ENCODE assay signal across 8 cellular contexts in genomic region chr5:67182406-67182805, GRCh38. TPM values are rescaled to one million over a fixed set of nuclear protein-coding genes. Genes with fewer than 3 reads are reported as not detected.
DNase-seq lines count a peak whose midpoint lies in the region; ATAC-seq lines count a peak whose summit lies in the region.

No MANE protein-coding gene starts in this region.

- peaks cover 2% of the 10 kb centered on the region for H3K36me3 Mint-ChIP-seq in activated CD4-positive, alpha-beta memory T cell treated with anti-CD3 and anti-CD28 coated beads for 36 hours

- ATAC-seq in GM21360 (IDR thresholded peaks at IDR 0.05; ENCODE audit: unreplicated experiment), result no peak

- DNase-seq in ELR (ENCODE audit: low read depth) (peak; percentile 67), cardiac septum (ENCODE audit: low spot score) (peak; percentile 80), SKM-1 (lab: John Stamatoyannopoulos, UW; ENCODE audit: unreplicated experiment) (no peak), NCI-H2081 (lab: John Stamatoyannopoulos, UW) (no peak)
- DNase-seq in activated CD4-positive, alpha-beta memory T cell treated with anti-CD3 and anti-CD28 coated beads for 36 hours, result no peak
- DNase-seq in activated CD8-positive, alpha-beta memory T cell treated with anti-CD3 and anti-CD28 coated beads, Interleukin-2, amount 50 U/mL, for 4 hours, result no peak

- H3K4me1 Mint-ChIP-seq in activated CD4-positive, alpha-beta memory T cell treated with anti-CD3 and anti-CD28 coated beads for 36 hours (ENCODE audit: low read depth), result peaks cover 45% of the 10 kb centered on the region

- H3K36me3 ChIP-seq in rectal smooth muscle tissue (ENCODE audit: control insufficient read depth, insufficient read depth, low read length), result no peaks in the 10 kb centered on the region

- CTCF ChIA-PET in activated CD4-positive, alpha-beta memory T cell treated with anti-CD3 and anti-CD28 coated beads for 36 hours (lab: Charles Lee), result interaction anchor here (2.4 kb wide), 1 partner anchor 25 kb away, joined by 7 read pairs; no protein-coding TSS in a partner anchor

- peak overlapping the region; percentile 14 for H3K4me3 Mint-ChIP-seq in activated CD4-positive, alpha-beta memory T cell treated with anti-CD3 and anti-CD28 coated beads for 36 hours

- no peak overlapping the region for H3K4me3 ChIP-seq in rectal smooth muscle tissue (ENCODE audit: low read length)

- intact Hi-C loops in activated CD4-positive, alpha-beta memory T cell treated with anti-CD3 and anti-CD28 coated beads for 36 hours (cut with micrococcal nuclease), result no loop called here
- intact Hi-C loops in cardiac septum (cut with DNase I), result no loop called here

- peak overlapping the region; percentile 38 for H3K27ac Mint-ChIP-seq in activated CD4-positive, alpha-beta memory T cell treated with anti-CD3 and anti-CD28 coated beads for 36 hours

- H3K27me3 Mint-ChIP-seq in activated CD4-positive, alpha-beta memory T cell treated with anti-CD3 and anti-CD28 coated beads for 36 hours, result no peaks in the 10 kb centered on the region

- no peaks in the 10 kb centered on the region for H3K4me1 ChIP-seq in rectal smooth muscle tissue (ENCODE audit: control insufficient read depth, insufficient read depth, low read length)

- POLR2A ChIA-PET in activated CD4-positive, alpha-beta memory T cell treated with anti-CD3 and anti-CD28 coated beads for 36 hours (lab: Charles Lee), result no interaction called here

- H3K9ac ChIP-seq in rectal smooth muscle tissue (ENCODE audit: low read length), result peak overlapping the region; percentile 42

- no peaks in the 10 kb centered on the region for H3K27me3 ChIP-seq in rectal smooth muscle tissue (ENCODE audit: control insufficient read depth, insufficient read depth, low read length)

- peaks cover 3% of the 10 kb centered on the region for H3K9me3 Mint-ChIP-seq in activated CD4-positive, alpha-beta memory T cell treated with anti-CD3 and anti-CD28 coated beads for 36 hours

- H3K27ac ChIP-seq in rectal smooth muscle tissue (ENCODE audit: low read depth, low read length), result no peak overlapping the region

RNA-seq across cellular contexts. Expression of gene CD180, which starts 14.2 kb away (rescaled TPM):
- under 1 TPM; 0.07 to 0.21 TPM for total RNA-seq in activated CD4-positive, alpha-beta memory T cell treated with anti-CD3 and anti-CD28 coated beads for 36 hours
- total RNA-seq in cardiac septum, result 0.48 TPM

Comparison
In these comparisons a context has a peak if more than half of its experiments do, and no peak if none do; other contexts are left out.
1. DNase-seq: peak in ELR (single experiment) and cardiac septum (single experiment); none in activated CD4-positive, alpha-beta memory T cell treated with anti-CD3 and anti-CD28 coated beads for 36 hours (single experiment), SKM-1 (single experiment), activated CD8-positive, alpha-beta memory T cell treated with anti-CD3 and anti-CD28 coated beads, Interleukin-2, amount 50 U/mL, for 4 hours (single experiment) and NCI-H2081 (0 of 2).